Comparison of ENCODE assay signal across 11 cellular contexts in the genomic region with DNA sequence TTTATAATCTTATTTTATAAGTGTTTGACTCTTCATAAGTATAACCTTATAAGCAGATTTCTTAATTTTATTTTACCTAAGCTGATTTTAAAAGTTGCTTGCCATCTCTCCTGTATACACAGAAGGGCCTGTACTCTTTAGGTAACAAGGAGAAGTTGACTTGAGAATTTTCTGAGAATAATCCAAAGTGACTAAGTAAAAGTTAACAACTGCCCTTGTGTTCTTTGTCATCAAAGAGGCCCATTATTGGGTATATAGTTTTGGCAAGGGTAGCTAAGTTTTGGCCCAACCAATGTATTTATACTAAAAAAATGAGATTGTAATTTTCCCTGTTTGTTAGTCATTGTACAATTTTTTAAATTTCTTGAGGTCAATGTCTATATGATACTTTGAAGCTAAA. TPM values are rescaled to one million over a fixed set of nuclear protein-coding genes. Genes with fewer than 3 reads are reported as not detected.
DNase-seq lines count a peak whose midpoint lies in the region; ATAC-seq and TF ChIP-seq lines count a peak whose summit lies in the region.
"Had no signal": no experiment of that assay in that cellular context is flagged by ENCODE, and none has a peak within 500 bp of the region (broad histone marks: within the 10 kb centered on the region; RNA-seq: fewer than 3 reads in every experiment).

No MANE protein-coding gene starts in this region.

- H3K4me1 ChIP-seq in CD4-positive, CD25-positive, alpha-beta regulatory T cell (ENCODE audit: control insufficient read depth, insufficient read depth, low read length, poor library complexity, severe bottlenecking) = peaks cover 82% of the 10 kb centered on the region
- peaks cover 55 to 57% of the 10 kb centered on the region in 2 donors for H3K4me1 ChIP-seq in naive thymus-derived CD4-positive, alpha-beta T cell (ENCODE audit: control insufficient read depth in 2 of 2, insufficient read depth in 2 of 2, low read length in 2 of 2)
- no peaks in the 10 kb centered on the region for H3K4me1 ChIP-seq in smooth muscle cell (ENCODE audit: low read depth)

- H3K4me3 Mint-ChIP-seq in CD4-positive, CD25-positive, alpha-beta regulatory T cell = peak overlapping the region; percentile 95 to 99 (median 97)
- peak overlapping the region; percentile 90 for H3K4me3 Mint-ChIP-seq in activated CD8-positive, alpha-beta T cell treated with anti-CD3 and anti-CD28 coated beads, Interleukin-2, amount 10 ng/mL, durations not matched to agents 7 days and 5 days
- peak overlapping the region; percentile 82 to 99 (median 97) for H3K4me3 Mint-ChIP-seq in naive thymus-derived CD4-positive, alpha-beta T cell
- no peak overlapping the region for H3K4me3 Mint-ChIP-seq in glutamatergic neuron (ENCODE audit: unreplicated experiment)

- H4K20me1 ChIP-seq in smooth muscle cell (ENCODE audit: low read depth) = no peaks in the 10 kb centered on the region

- peak overlapping the region; percentile 94 for H3K27ac ChIP-seq in CD4-positive, CD25-positive, alpha-beta regulatory T cell (ENCODE audit: insufficient read depth, low read length, poor library complexity, severe bottlenecking)
- H3K27ac ChIP-seq in HL-60 (replicated peaks) (peak overlapping the region; percentile 92), smooth muscle cell (ENCODE audit: low read depth) (no peak overlapping the region)
- H3K27ac ChIP-seq in naive thymus-derived CD4-positive, alpha-beta T cell (ENCODE audit: low read depth, low read length) = peak overlapping the region; percentile 82
- H3K27ac ChIP-seq: parathyroid adenoma had no signal

- no peak for DNase-seq in CD4-positive, CD25-positive, alpha-beta regulatory T cell
- DNase-seq in HL-60 (ENCODE audit: low read depth in 1 of 2, low spot score in 1 of 2) = peak in 1 of 2 experiments; percentile 30
- DNase-seq in activated CD8-positive, alpha-beta T cell treated with anti-CD3 and anti-CD28 coated beads, Interleukin-2, amount 10 ng/mL, durations not matched to agents 7 days and 5 days = no peak
- no peak for DNase-seq in naive thymus-derived CD4-positive, alpha-beta T cell
- DNase-seq in glutamatergic neuron = no peak
- no peak for DNase-seq in activated CD4-positive, CD25-positive, alpha-beta regulatory T cell treated with anti-CD3 and anti-CD28 coated beads, Interleukin-2, amount 50 U/mL, for 72 hours
- no peak for DNase-seq in smooth muscle cell (lab: John Stamatoyannopoulos, UW; ENCODE audit: unreplicated experiment)
- no peak for DNase-seq in cardiac septum (ENCODE audit: low spot score)
- DNase-seq: NCI-H2107 had no signal

- H3K9ac ChIP-seq in smooth muscle cell (ENCODE audit: low read depth) = no peak overlapping the region
- H3K9ac ChIP-seq: parathyroid adenoma had no signal

- CTCF ChIA-PET in activated CD8-positive, alpha-beta T cell treated with anti-CD3 and anti-CD28 coated beads, Interleukin-2, amount 10 ng/mL, durations not matched to agents 7 days and 5 days (lab: Charles Lee) = interaction anchor here (1.2 to 3.7 kb wide), 6 partner anchors 9 to 143 kb away, joined by 5 to 37 read pairs (median 8); no protein-coding TSS in a partner anchor
- CTCF ChIA-PET in naive thymus-derived CD4-positive, alpha-beta T cell (lab: Charles Lee) = interaction anchor here (1.0 to 2.9 kb wide), 6 partner anchors 8 to 142 kb away, joined by 3 to 8 read pairs (median 6); no protein-coding TSS in a partner anchor

- peaks cover 27% of the 10 kb centered on the region for H3K36me3 Mint-ChIP-seq in CD4-positive, CD25-positive, alpha-beta regulatory T cell
- H3K36me3 Mint-ChIP-seq in activated CD8-positive, alpha-beta T cell treated with anti-CD3 and anti-CD28 coated beads, Interleukin-2, amount 10 ng/mL, durations not matched to agents 7 days and 5 days (ENCODE audit: low read depth) = peaks cover 67% of the 10 kb centered on the region
- H3K36me3 Mint-ChIP-seq in naive thymus-derived CD4-positive, alpha-beta T cell = peaks cover 0 to 40% (median 5%) of the 10 kb centered on the region in 5 donors
- H3K36me3 Mint-ChIP-seq in glutamatergic neuron (ENCODE audit: unreplicated experiment) = no peaks in the 10 kb centered on the region

- peak overlapping the region; percentile 100 for H3K4me3 ChIP-seq in CD4-positive, CD25-positive, alpha-beta regulatory T cell (ENCODE audit: low read depth, low read length)
- peak overlapping the region; percentile 41 for H3K4me3 ChIP-seq in HL-60 (replicated peaks; ENCODE audit: insufficient read depth, low read length)
- peak overlapping the region; percentile 66 for H3K4me3 ChIP-seq in naive thymus-derived CD4-positive, alpha-beta T cell (ENCODE audit: low read length)
- H3K4me3 ChIP-seq in smooth muscle cell = no peak overlapping the region

- H3K9me3 Mint-ChIP-seq in CD4-positive, CD25-positive, alpha-beta regulatory T cell = peaks cover 0 to 3% (median 0%) of the 10 kb centered on the region in 7 donors
- H3K9me3 Mint-ChIP-seq in activated CD8-positive, alpha-beta T cell treated with anti-CD3 and anti-CD28 coated beads, Interleukin-2, amount 10 ng/mL, durations not matched to agents 7 days and 5 days (ENCODE audit: insufficient read depth) = no peaks in the 10 kb centered on the region
- H3K9me3 Mint-ChIP-seq in naive thymus-derived CD4-positive, alpha-beta T cell = peaks cover 0 to 1% (median 0%) of the 10 kb centered on the region in 11 donors
- peaks cover 4% of the 10 kb centered on the region for H3K9me3 Mint-ChIP-seq in glutamatergic neuron (ENCODE audit: unreplicated experiment)

- peak overlapping the region; percentile 59 to 98 (median 90) for H3K27ac Mint-ChIP-seq in CD4-positive, CD25-positive, alpha-beta regulatory T cell
- H3K27ac Mint-ChIP-seq in activated CD8-positive, alpha-beta T cell treated with anti-CD3 and anti-CD28 coated beads, Interleukin-2, amount 10 ng/mL, durations not matched to agents 7 days and 5 days = peak overlapping the region; percentile 98
- peak overlapping the region; percentile 86 to 98 (median 92) for H3K27ac Mint-ChIP-seq in naive thymus-derived CD4-positive, alpha-beta T cell
- no peak overlapping the region for H3K27ac Mint-ChIP-seq in glutamatergic neuron (ENCODE audit: unreplicated experiment)

- ATAC-seq in CD4-positive, CD25-positive, alpha-beta regulatory T cell (ENCODE audit: low read depth in 2 of 2) = no peak
- no peak for ATAC-seq in activated CD8-positive, alpha-beta T cell treated with anti-CD3 and anti-CD28 coated beads, Interleukin-2, amount 10 ng/mL, durations not matched to agents 7 days and 5 days
- no peak for ATAC-seq in naive thymus-derived CD4-positive, alpha-beta T cell

- no peaks in the 10 kb centered on the region for H3F3A ChIP-seq in smooth muscle cell (ENCODE audit: low read depth)

- intact Hi-C loops in naive thymus-derived CD4-positive, alpha-beta T cell (cut with micrococcal nuclease) = loop anchor here in 1 of 2 donors (1.0 kb wide), 2 partner anchors 9 to 116 kb away; no protein-coding TSS in a partner anchor
- intact Hi-C loops in cardiac septum (cut with DNase I) = no loop called here

- H3K79me2 ChIP-seq in smooth muscle cell (ENCODE audit: low read depth) = no peaks in the 10 kb centered on the region
- H3K79me2 ChIP-seq: parathyroid adenoma had no signal

- H3K27me3 Mint-ChIP-seq in CD4-positive, CD25-positive, alpha-beta regulatory T cell = no peaks in the 10 kb centered on the region
- no peaks in the 10 kb centered on the region for H3K27me3 Mint-ChIP-seq in activated CD8-positive, alpha-beta T cell treated with anti-CD3 and anti-CD28 coated beads, Interleukin-2, amount 10 ng/mL, durations not matched to agents 7 days and 5 days (ENCODE audit: low read depth)
- H3K27me3 Mint-ChIP-seq in naive thymus-derived CD4-positive, alpha-beta T cell = peaks cover 0 to 3% (median 0%) of the 10 kb centered on the region in 5 donors
- no peaks in the 10 kb centered on the region for H3K27me3 Mint-ChIP-seq in glutamatergic neuron (ENCODE audit: unreplicated experiment)

- H3K4me2 ChIP-seq in smooth muscle cell = no peak overlapping the region

- H3K4me1 Mint-ChIP-seq in CD4-positive, CD25-positive, alpha-beta regulatory T cell = peaks cover 24 to 76% (median 67%) of the 10 kb centered on the region in 4 donors
- peaks cover 51% of the 10 kb centered on the region for H3K4me1 Mint-ChIP-seq in activated CD8-positive, alpha-beta T cell treated with anti-CD3 and anti-CD28 coated beads, Interleukin-2, amount 10 ng/mL, durations not matched to agents 7 days and 5 days (ENCODE audit: low read depth)
- peaks cover 61 to 75% (median 69%) of the 10 kb centered on the region in 7 donors for H3K4me1 Mint-ChIP-seq in naive thymus-derived CD4-positive, alpha-beta T cell
- H3K4me1 Mint-ChIP-seq in glutamatergic neuron (ENCODE audit: low read depth, unreplicated experiment) = peaks cover 8% of the 10 kb centered on the region

- H2AFZ ChIP-seq in smooth muscle cell (ENCODE audit: low read depth) = no peak overlapping the region
- H2AFZ ChIP-seq: parathyroid adenoma had no signal

- H3K9me3 ChIP-seq in CD4-positive, CD25-positive, alpha-beta regulatory T cell (ENCODE audit: control insufficient read depth in 2 of 2, low read length in 2 of 2) = no peaks in the 10 kb centered on the region
- H3K9me3 ChIP-seq in naive thymus-derived CD4-positive, alpha-beta T cell (ENCODE audit: control insufficient read depth in 2 of 3, low read length in 3 of 3) = no peaks in the 10 kb centered on the region
- H3K9me3 ChIP-seq in smooth muscle cell (replicated peaks; ENCODE audit: low read depth) = no peaks in the 10 kb centered on the region

- H3K27me3 ChIP-seq in CD4-positive, CD25-positive, alpha-beta regulatory T cell (ENCODE audit: control insufficient read depth, insufficient read depth, low read length) = no peaks in the 10 kb centered on the region
- no peaks in the 10 kb centered on the region for H3K27me3 ChIP-seq in HL-60 (ENCODE audit: insufficient read depth, poor library complexity, severe bottlenecking)
- H3K27me3 ChIP-seq in naive thymus-derived CD4-positive, alpha-beta T cell (ENCODE audit: control insufficient read depth in 2 of 2, insufficient read depth in 2 of 2, low read length in 2 of 2) = no peaks in the 10 kb centered on the region
- no peaks in the 10 kb centered on the region for H3K27me3 ChIP-seq in smooth muscle cell (ENCODE audit: low read depth)

- POLR2A ChIA-PET in activated CD8-positive, alpha-beta T cell treated with anti-CD3 and anti-CD28 coated beads, Interleukin-2, amount 10 ng/mL, durations not matched to agents 7 days and 5 days (lab: Charles Lee) = interaction anchor here (0.7 to 5.5 kb wide), 7 partner anchors 9 to 117 kb away, joined by 3 to 172 read pairs (median 5); no protein-coding TSS in a partner anchor
- POLR2A ChIA-PET in naive thymus-derived CD4-positive, alpha-beta T cell (lab: Charles Lee) = interaction anchor here (0.6 to 6.2 kb wide), 10 partner anchors 8 to 143 kb away, joined by 3 to 117 read pairs (median 6); a partner anchor contains a TSS

- peaks cover under 1% of the 10 kb centered on the region for H3K36me3 ChIP-seq in CD4-positive, CD25-positive, alpha-beta regulatory T cell (ENCODE audit: control insufficient read depth, insufficient read depth, low read length)
- no peaks in the 10 kb centered on the region for H3K36me3 ChIP-seq in naive thymus-derived CD4-positive, alpha-beta T cell (ENCODE audit: control insufficient read depth in 2 of 3, insufficient read depth in 3 of 3, low read length in 3 of 3)
- H3K36me3 ChIP-seq in smooth muscle cell (ENCODE audit: low read depth) = no peaks in the 10 kb centered on the region

- TF ChIP-seq CTCF in HL-60 (IDR thresholded peaks at IDR 0.05; ENCODE audit: insufficient read depth, low read length) = no peak
- no peak for TF ChIP-seq CTCF in glutamatergic neuron (IDR thresholded peaks at IDR 0.05; ENCODE audit: partially characterized antibody, unreplicated experiment)
- TF ChIP-seq CTCF in smooth muscle cell (IDR thresholded peaks at IDR 0.05; ENCODE audit: borderline replicate concordance, insufficient read depth, poor library complexity, severe bottlenecking) = no peak

RNA-seq across cellular contexts. Expression of a gene that starts 3.2 kb away (rescaled TPM):
- 516 TPM for total RNA-seq in CD4-positive, CD25-positive, alpha-beta regulatory T cell
- 1,000 to 10,000 TPM in 3 of 4 donors, 100 to 1,000 TPM in 1; 831 to 1,155 (median 1,047) TPM for polyA plus RNA-seq in CD4-positive, CD25-positive, alpha-beta regulatory T cell
- 1,000 to 10,000 TPM; 1,296 to 1,321 TPM for total RNA-seq in activated CD8-positive, alpha-beta T cell treated with anti-CD3 and anti-CD28 coated beads, Interleukin-2, amount 10 ng/mL, durations not matched to agents 7 days and 5 days
- 100 to 1,000 TPM; 293 to 989 (median 355) TPM for total RNA-seq in naive thymus-derived CD4-positive, alpha-beta T cell
- polyA plus RNA-seq in naive thymus-derived CD4-positive, alpha-beta T cell = 100 to 1,000 TPM; 764 to 902 TPM
- total RNA-seq in glutamatergic neuron (ENCODE audit: unreplicated experiment) (0.71 TPM), smooth muscle cell (38.7 and 62.4 TPM in 2 replicates), cardiac septum (13.2 TPM)
- polyA plus RNA-seq in smooth muscle cell = 7.6 and 29.1 TPM in 2 replicates

RNA-seq across cellular contexts. Expression of a gene that starts 32.9 kb away (rescaled TPM):
- 0.20 TPM for total RNA-seq in CD4-positive, CD25-positive, alpha-beta regulatory T cell
- under 1 TPM; 0.12 to 0.49 (median 0.18) TPM for polyA plus RNA-seq in CD4-positive, CD25-positive, alpha-beta regulatory T cell
- 1 to 10 TPM; 1.7 to 2.2 TPM for total RNA-seq in activated CD8-positive, alpha-beta T cell treated with anti-CD3 and anti-CD28 coated beads, Interleukin-2, amount 10 ng/mL, durations not matched to agents 7 days and 5 days
- under 1 TPM; 0.19 to 0.80 (median 0.49) TPM for total RNA-seq in naive thymus-derived CD4-positive, alpha-beta T cell
- under 1 TPM in 1 of 2 donors, not detected in 1; 0.31 TPM for polyA plus RNA-seq in naive thymus-derived CD4-positive, alpha-beta T cell
- total RNA-seq in glutamatergic neuron (ENCODE audit: unreplicated experiment) = not detected
- 0.09 TPM in 1 of 2 replicates, not detected in the other for total RNA-seq in smooth muscle cell
- polyA plus RNA-seq in smooth muscle cell = 0.16 and 0.18 TPM in 2 replicates
- not detected for total RNA-seq in cardiac septum
- total RNA-seq: epithelial cell of proximal tubule had no signal
